In the genomic region with DNA sequence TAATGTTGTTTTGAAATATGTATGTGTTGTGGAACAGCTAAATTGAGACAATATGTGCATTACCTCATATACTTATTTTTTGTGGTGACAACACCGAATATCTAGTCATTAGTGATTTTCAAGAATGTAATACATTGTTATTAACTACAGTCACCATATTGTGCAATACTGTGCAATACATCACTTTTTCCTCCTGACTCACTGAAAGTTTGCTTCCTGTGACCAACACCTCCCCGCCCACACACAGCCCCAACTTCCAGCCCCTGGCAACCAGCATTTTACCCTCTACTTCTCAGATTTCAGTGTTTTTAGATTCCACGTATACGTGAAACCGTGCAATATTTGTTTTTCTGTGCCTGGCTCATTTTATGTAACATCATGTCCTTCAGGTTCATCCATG, we compare ENCODE assay signal across 11 cellular contexts.
DNase-seq lines count a peak whose midpoint lies in the region; TF ChIP-seq lines count a peak whose summit lies in the region.
"Had no signal": no experiment of that assay in that cellular context is flagged by ENCODE, and none has a peak within 500 bp of the region (broad histone marks: within the 10 kb centered on the region; RNA-seq: fewer than 3 reads in every experiment).

No MANE protein-coding gene starts in this region.

- no peak overlapping the region for H4K8ac ChIP-seq in mesenchymal stem cell (ENCODE audit: low read length)

- intact Hi-C loops in A673 (cut with micrococcal nuclease; ENCODE audit: unreplicated experiment): no loop called here
- intact Hi-C loops in adrenal gland (cut with DNase I): no loop called here

- no peaks in the 10 kb centered on the region for H3K27me3 ChIP-seq in A673 (replicated peaks; ENCODE audit: insufficient read depth, low read depth, low read length, poor library complexity)
- no peaks in the 10 kb centered on the region for H3K27me3 ChIP-seq in GM23248 (replicated peaks; ENCODE audit: insufficient read depth)
- H3K27me3 ChIP-seq in adrenal gland: no peaks in the 10 kb centered on the region
- H3K27me3 ChIP-seq in mesenchymal stem cell (ENCODE audit: control insufficient read depth in 1 of 2, insufficient read depth in 1 of 2, low read length in 2 of 2): no peaks in the 10 kb centered on the region
- H3K27me3 ChIP-seq: ovary, vagina had no signal

- no peak overlapping the region for H3K23ac ChIP-seq in mesenchymal stem cell (ENCODE audit: low read length in 2 of 2)

- H4K20me1 ChIP-seq in GM23248 (ENCODE audit: insufficient read depth): no peaks in the 10 kb centered on the region

- H2AFZ ChIP-seq in GM23248 (peak overlapping the region; percentile 22; the same call in 1 of the 2 replicates), mesenchymal stem cell (ENCODE audit: low read depth, low read length) (no peak overlapping the region)

- TF ChIP-seq CTCF in A673 (conservative IDR thresholded peaks at IDR 0.05; ENCODE audit: low read depth, low read length) (no peak), adrenal gland (IDR thresholded peaks at IDR 0.05) (no peak)

- no peaks in the 10 kb centered on the region for H3K79me1 ChIP-seq in mesenchymal stem cell (replicated peaks; ENCODE audit: low read length, poor library complexity, severe bottlenecking)

- no peak overlapping the region for H2AK5ac ChIP-seq in mesenchymal stem cell (ENCODE audit: low read length, severe bottlenecking)

- no peak overlapping the region for H3K14ac ChIP-seq in mesenchymal stem cell (ENCODE audit: low read length in 2 of 2)

- no peak overlapping the region for H3K4ac ChIP-seq in mesenchymal stem cell (ENCODE audit: low read depth in 1 of 2, low read length in 2 of 2)

- no peak overlapping the region for H2BK15ac ChIP-seq in mesenchymal stem cell (ENCODE audit: low read depth, poor library complexity, severe bottlenecking)

- H2BK12ac ChIP-seq in mesenchymal stem cell (ENCODE audit: low read length in 2 of 2): no peak overlapping the region

- H3K18ac ChIP-seq in mesenchymal stem cell (ENCODE audit: low read depth in 1 of 2, low read length in 2 of 2): no peak overlapping the region

- H2BK5ac ChIP-seq in mesenchymal stem cell (ENCODE audit: low read depth, low read length, poor library complexity, severe bottlenecking): no peak overlapping the region

- no TSS peak for BruUV-seq in A673 (replicated peaks; lab: Mats Ljungman, UMichigan)

- POLR2A ChIA-PET in A673 (lab: Charles Lee; ENCODE audit: low non-redundant PET): no interaction called here

- H4K91ac ChIP-seq in mesenchymal stem cell (ENCODE audit: low read length): no peak overlapping the region

- no peak overlapping the region for H2BK120ac ChIP-seq in mesenchymal stem cell (ENCODE audit: low read depth, low read length)

- in situ Hi-C loops in GM23248 (cut with MboI): no loop called here

- WGBS in GM23248 (ENCODE audit: low coverage in 1 of 2, low lambda C conversion rate in 2 of 2, missing lambda C conversion rate in 2 of 2), 2 experiments: 0 to 3% methylated on average over 5 of the region's 5 CpGs
- 59 to 75% (median 71%) methylated on average over 5 of the region's 5 CpGs for WGBS in adrenal gland, 4 donors
- WGBS in mesenchymal stem cell: 47% methylated on average over 4 of the region's 5 CpGs

- H3K4me1 ChIP-seq in A673 (ENCODE audit: insufficient read depth, low read length, poor library complexity, severe bottlenecking) (no peaks in the 10 kb centered on the region), GM23248 (ENCODE audit: insufficient read depth) (peaks cover 16% of the 10 kb centered on the region), adrenal gland (replicated peaks in 1 of 2) (no peaks in the 10 kb centered on the region), mesenchymal stem cell (ENCODE audit: control insufficient read depth, insufficient read depth, low read depth, low read length) (peaks cover 5% of the 10 kb centered on the region)
- H3K4me1 ChIP-seq: vagina had no signal

- CTCF ChIA-PET in A673 (lab: Charles Lee): no interaction called here

- H3K4me2 ChIP-seq in GM23248 (ENCODE audit: unreplicated experiment): peak overlapping the region; percentile 46
- peak overlapping the region; percentile 58 for H3K4me2 ChIP-seq in mesenchymal stem cell (ENCODE audit: low read length, poor library complexity, severe bottlenecking)

- H3K9me3 ChIP-seq in A673 (ENCODE audit: low read depth, low read length, poor library complexity, severe bottlenecking) (no peaks in the 10 kb centered on the region), GM23248 (ENCODE audit: low read depth) (no peaks in the 10 kb centered on the region), adrenal gland (replicated peaks in 1 of 3) (no peaks in the 10 kb centered on the region), mesenchymal stem cell (ENCODE audit: control insufficient read depth, low read length) (no peaks in the 10 kb centered on the region)
- H3K9me3 ChIP-seq: ovary, vagina had no signal

- no peaks in the 10 kb centered on the region for H3K9me2 ChIP-seq in GM23248 (ENCODE audit: insufficient read depth)

- DNase-seq in A673 (ENCODE audit: low spot score) (peak; percentile 1), GM23248 (peak; percentile 98), adrenal gland (peak in 5 of 7 donors; percentile 23 to 53 (median 39)), mesenchymal stem cell (peak; percentile 79), NCI-H1417 (lab: John Stamatoyannopoulos, UW) (no peak), medulla oblongata (ENCODE audit: extremely low spot score) (no peak), DMS153 (lab: John Stamatoyannopoulos, UW) (no peak), occipital lobe (lab: John Stamatoyannopoulos, UW) (no peak)
- DNase-seq: NCI-H2081 had no signal

- TF ChIP-seq POLR2A in adrenal gland (IDR thresholded peaks at IDR 0.05): no peak

- H3K4me3 ChIP-seq in A673 (ENCODE audit: low read depth, low read length, poor library complexity, severe bottlenecking): no peak overlapping the region
- peak overlapping the region; percentile 21; the same call in 1 of the 2 replicates for H3K4me3 ChIP-seq in GM23248
- no peak overlapping the region for H3K4me3 ChIP-seq in adrenal gland
- H3K4me3 ChIP-seq in mesenchymal stem cell (ENCODE audit: insufficient read depth in 1 of 2, low read depth in 1 of 2, low read length in 2 of 2): no peak overlapping the region
- H3K4me3 ChIP-seq: ovary, vagina had no signal

- no peak overlapping the region for H3K27ac ChIP-seq in A673 (ENCODE audit: low read depth, low read length, poor library complexity, severe bottlenecking)
- peak overlapping the region; percentile 61 for H3K27ac ChIP-seq in GM23248
- no peak overlapping the region for H3K27ac ChIP-seq in adrenal gland
- H3K27ac ChIP-seq in mesenchymal stem cell (ENCODE audit: low read length, poor library complexity, severe bottlenecking): no peak overlapping the region
- H3K27ac ChIP-seq: ovary, vagina had no signal

- H3F3A ChIP-seq in GM23248 (ENCODE audit: insufficient read depth): peaks cover 8% of the 10 kb centered on the region; the same call in 1 of the 2 replicates

- no peaks in the 10 kb centered on the region for H3K79me2 ChIP-seq in GM23248 (ENCODE audit: insufficient read depth)

- peak overlapping the region; percentile 18 for H3K9ac ChIP-seq in GM23248
- peak overlapping the region; percentile 67 for H3K9ac ChIP-seq in mesenchymal stem cell (ENCODE audit: low read length)

- no peaks in the 10 kb centered on the region for H3K36me3 ChIP-seq in A673 (ENCODE audit: insufficient read depth, low read length, poor library complexity, severe bottlenecking)
- no peaks in the 10 kb centered on the region for H3K36me3 ChIP-seq in GM23248 (ENCODE audit: low read depth)
- no peaks in the 10 kb centered on the region for H3K36me3 ChIP-seq in adrenal gland (replicated peaks in 1 of 2)
- H3K36me3 ChIP-seq in mesenchymal stem cell (ENCODE audit: control insufficient read depth in 1 of 2, insufficient read depth in 2 of 2, low read depth in 1 of 2, low read length in 2 of 2): no peaks in the 10 kb centered on the region
- H3K36me3 ChIP-seq: ovary, vagina had no signal

Comparison
In these comparisons a context has a peak if more than half of its experiments do, and no peak if none do; other contexts are left out.
1. DNase-seq: peak in A673 (single experiment), GM23248 (single experiment), adrenal gland (5 of 7) and mesenchymal stem cell (single experiment); none in NCI-H1417 (0 of 3), medulla oblongata (single experiment), DMS153 (single experiment) and occipital lobe (single experiment).